ENCODE assay signal across 19 cellular contexts in the genomic region with DNA sequence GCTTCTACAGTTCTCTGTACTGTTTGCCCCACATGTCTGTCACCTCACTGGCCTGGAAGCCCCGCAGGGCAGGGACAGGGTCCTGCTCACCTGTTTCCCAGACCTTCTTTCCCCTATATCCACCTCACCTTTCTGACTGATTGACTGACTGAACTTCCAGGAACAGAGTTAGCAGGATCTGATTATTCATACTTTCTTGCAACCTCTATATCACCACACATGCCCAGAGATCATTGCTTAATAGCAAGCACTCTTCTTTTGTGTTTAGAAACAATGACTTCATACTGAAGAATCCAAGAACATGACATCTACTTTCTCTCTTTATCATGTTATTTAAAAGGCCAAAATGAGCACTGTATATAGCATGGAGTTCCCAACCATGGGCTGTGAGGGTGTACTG. TPM values are rescaled to one million over a fixed set of nuclear protein-coding genes. Genes with fewer than 3 reads are reported as not detected.
DNase-seq lines count a peak whose midpoint lies in the region; ATAC-seq and TF ChIP-seq lines count a peak whose summit lies in the region.
"Had no signal": no experiment of that assay in that cellular context is flagged by ENCODE, and none has a peak within 500 bp of the region (broad histone marks: within the 10 kb centered on the region; RNA-seq: fewer than 3 reads in every experiment).

No MANE protein-coding gene starts in this region.

- peak overlapping the region; percentile 66 for H3K27ac ChIP-seq in AG04450 (ENCODE audit: low read depth, low read length)
- H3K27ac ChIP-seq in muscle layer of duodenum (ENCODE audit: low read length): peak overlapping the region; percentile 24
- H3K27ac ChIP-seq: parathyroid adenoma had no signal

- CTCF ChIA-PET in AG04450 (lab: Charles Lee): no interaction called here

- H3K4me1 ChIP-seq in muscle layer of duodenum (ENCODE audit: control insufficient read depth in 1 of 2, insufficient read depth in 2 of 2, low read length in 2 of 2): peaks cover 0 to 14% of the 10 kb centered on the region in 2 donors
- H3K4me1 ChIP-seq: Caco-2 had no signal

- ATAC-seq in HG03095 (IDR thresholded peaks at IDR 0.05; ENCODE audit: unreplicated experiment): no peak
- no peak for ATAC-seq in GM19324 (IDR thresholded peaks at IDR 0.05; ENCODE audit: low FRiP score, unreplicated experiment)
- ATAC-seq: stimulated activated naive CD8-positive, alpha-beta T cell treated with anti-CD3 and anti-CD28 coated beads, Interleukin-15, Interleukin-2, amounts not matched to agents 100 U/mL and 50 U/mL, for 24 hours had no signal

- peaks cover 29 to 34% of the 10 kb centered on the region in 2 donors for H3K36me3 ChIP-seq in muscle layer of duodenum (ENCODE audit: control insufficient read depth in 1 of 2, insufficient read depth in 2 of 2, low read length in 2 of 2)

- no peak overlapping the region for H3K4me3 ChIP-seq in AG04450 (ENCODE audit: low read depth, low read length)
- H3K4me3 ChIP-seq in epithelial cell of esophagus (ENCODE audit: low read length): no peak overlapping the region
- H3K4me3 ChIP-seq in muscle layer of duodenum (ENCODE audit: low read depth in 1 of 2, low read length in 2 of 2): no peak overlapping the region

- POLR2A ChIA-PET in AG04450 (lab: Yijun Ruan, JAX): no interaction called here

- H3K9me3 ChIP-seq in AG04450 (ENCODE audit: control insufficient read depth, insufficient read depth, low read length) (no peaks in the 10 kb centered on the region), muscle layer of duodenum (ENCODE audit: control insufficient read depth in 1 of 2, low read length in 2 of 2) (peaks cover 0 to 4% of the 10 kb centered on the region in 2 donors)
- H3K9me3 ChIP-seq: Caco-2 had no signal

- DNase-seq in AG04450 (ENCODE audit: low read depth, low spot score): no peak
- peak; percentile 71 for DNase-seq in HCEC 1CT
- DNase-seq in epithelial cell of esophagus (ENCODE audit: low read depth): peak; percentile 88
- DNase-seq in amniotic stem cell (lab: John Stamatoyannopoulos, UW): no peak
- DNase-seq in SHP77 (lab: John Stamatoyannopoulos, UW): no peak
- DNase-seq: activated CD4-positive, CD25-positive, alpha-beta regulatory T cell; activated gamma-delta T cell treated with Interleukin-2 at 50 U/mL for 16 hours; Caco-2; GOT3; hypothalamus; NCI-H1436 treated with DMSO at 0.1 percent for 48 hours; NCI-H446; SHP77 treated with DMSO at 0.1 percent for 48 hours; stimulated activated CD4-positive, alpha-beta T cell treated with anti-CD3 and anti-CD28 coated beads, Interleukin-12 subunit alpha, Interleukin-12 subunit beta, amount 100 ng/mL, for 4 hours; stimulated activated naive CD8-positive, alpha-beta T cell treated with anti-CD3 and anti-CD28 coated beads, Interleukin-15, Interleukin-2, amounts not matched to agents 100 U/mL and 50 U/mL, for 24 hours had no signal

- H3K27me3 ChIP-seq in AG04450 (ENCODE audit: control insufficient read depth, insufficient read depth, low read length): no peaks in the 10 kb centered on the region
- no peaks in the 10 kb centered on the region for H3K27me3 ChIP-seq in muscle layer of duodenum (ENCODE audit: low read depth, low read length)

- TF ChIP-seq CTCF in AG04450 (IDR thresholded peaks at IDR 0.05; ENCODE audit: low read depth, low read length) (no peak), epithelial cell of esophagus (IDR thresholded peaks at IDR 0.05; ENCODE audit: insufficient read depth, low read depth, low read length, missing control alignments) (no peak)

RNA-seq across cellular contexts. Expression of a gene that starts 18.0 kb away (rescaled TPM):
- 4.3 and 4.8 TPM in 2 replicates for polyA plus RNA-seq in AG04450 (2011; rRNA removed)
- 0.60 and 0.91 TPM in 2 replicates for polyA minus RNA-seq in AG04450 (2011; rRNA and poly(A)+ RNA removed)

RNA-seq across cellular contexts. Expression of a gene that starts 32.1 kb away (rescaled TPM):
- polyA plus RNA-seq in AG04450 (2011; rRNA removed): 62.5 and 70.6 TPM in 2 replicates
- polyA minus RNA-seq in AG04450 (2011; rRNA and poly(A)+ RNA removed): 37.5 and 41.9 TPM in 2 replicates

RNA-seq across cellular contexts. Expression of a gene that starts 32.1 kb away (rescaled TPM):
- 92.7 and 124 TPM in 2 replicates for polyA plus RNA-seq in AG04450 (2011; rRNA removed)
- polyA minus RNA-seq in AG04450 (2011; rRNA and poly(A)+ RNA removed): 168 and 253 TPM in 2 replicates

Comparison
In these comparisons a context has a peak if more than half of its experiments do, and no peak if none do; other contexts are left out.
1. DNase-seq: peak in HCEC 1CT (single experiment) and epithelial cell of esophagus (single experiment); none in AG04450 (single experiment), amniotic stem cell (single experiment) and SHP77 (0 of 2).